17 cellular contexts compared by ENCODE assay signal in genomic region chr17:55303701-55304145, GRCh38. TPM values are rescaled to one million over a fixed set of nuclear protein-coding genes. Genes with fewer than 3 reads are reported as not detected.
A peak's percentile ranks its signal among the peaks of the same experiment; 100 is the strongest.
DNase-seq lines count a peak whose midpoint lies in the region; ATAC-seq, FAIRE-seq and TF ChIP-seq lines count a peak whose summit lies in the region.
"Had no signal": no experiment of that assay in that cellular context is flagged by ENCODE, and none has a peak within 500 bp of the region (broad histone marks: within the 10 kb centered on the region; RNA-seq: fewer than 3 reads in every experiment).

No MANE protein-coding gene starts in this region.

- TF ChIP-seq POLR2A in HepG2 (IDR thresholded peaks at IDR 0.05; ENCODE audit: insufficient read depth in 1 of 2, low read depth in 2 of 2, low read length in 2 of 2) (no peak; a peak in 2 of 4 replicates), right lobe of liver (IDR thresholded peaks at IDR 0.05) (no peak), esophagus squamous epithelium (IDR thresholded peaks at IDR 0.05) (no peak)

- no peak for DNase-seq in HepG2 (ENCODE audit: low spot score)
- no peak for DNase-seq in right lobe of liver
- DNase-seq in SK-N-SH: no peak
- no peak for DNase-seq in esophagus squamous epithelium (lab: John Stamatoyannopoulos, UW)
- DNase-seq in substantia nigra (lab: John Stamatoyannopoulos, UW): no peak
- no peak for DNase-seq in H4 (ENCODE audit: low spot score)
- DNase-seq in NCI-H2196 (lab: John Stamatoyannopoulos, UW; ENCODE audit: unreplicated experiment): no peak
- DNase-seq: DMS79; effector memory CD8-positive, alpha-beta T cell; left lung; stimulated activated CD4-positive, alpha-beta T cell treated with anti-CD3 and anti-CD28 coated beads, Interleukin-4, amount 100 ng/mL, for 1 hour; stimulated activated naive CD4-positive, alpha-beta T cell had no signal

- H3K9me3 ChIP-seq in HepG2 (ENCODE audit: low read length) (no peaks in the 10 kb centered on the region), right lobe of liver (no peaks in the 10 kb centered on the region), SK-N-SH (no peaks in the 10 kb centered on the region), esophagus squamous epithelium (no peaks in the 10 kb centered on the region), stomach smooth muscle (ENCODE audit: control insufficient read depth in 2 of 2, low read length in 2 of 2) (no peaks in the 10 kb centered on the region)
- H3K9me3 ChIP-seq: ascending aorta, left lung, vagina had no signal

- in situ Hi-C loops in HepG2 (cut with HindIII; ENCODE audit: extremely low pct_ligation_motif_present, low pct_unique_long_range_greater_than_20kb): no loop called here

- H3K27ac ChIP-seq in HepG2 (ENCODE audit: extremely low read length, insufficient read depth, low read length) (peak overlapping the region; percentile 86), right lobe of liver (peak overlapping the region in 1 of 3 donors; percentile 86), SK-N-SH (ENCODE audit: low read depth in 2 of 2, low read length in 1 of 2) (no peak overlapping the region), esophagus squamous epithelium (peak overlapping the region; percentile 6 to 63 (median 44)), stomach smooth muscle (ENCODE audit: low read length) (peak overlapping the region; percentile 46), substantia nigra (ENCODE audit: low read depth, low read length, poor library complexity, severe bottlenecking) (no peak overlapping the region)
- H3K27ac ChIP-seq: ascending aorta, left lung, vagina had no signal

- FAIRE-seq in HepG2 (lab: Jason Lieb, UNC): no peak
- FAIRE-seq: GM12891, H1 had no signal

- ATAC-seq in HepG2 (no peak), right lobe of liver (no peak)
- ATAC-seq: effector memory CD8-positive, alpha-beta T cell; left lung had no signal

- no peaks in the 10 kb centered on the region for H3K9me2 ChIP-seq in SK-N-SH

- no peak for TF ChIP-seq EP300 in HepG2 (IDR thresholded peaks at IDR 0.05; ENCODE audit: low read depth in 2 of 2, low read length in 2 of 2)
- no peak for TF ChIP-seq EP300 in HepG2 (CRISPR knock-in tag; IDR thresholded peaks at IDR 0.05; ENCODE audit: borderline replicate concordance)
- TF ChIP-seq EP300 in SK-N-SH (IDR thresholded peaks at IDR 0.05; ENCODE audit: borderline replicate concordance in 1 of 2, low read depth in 1 of 2, low read length in 1 of 2): no peak

- no peak overlapping the region for H2AFZ ChIP-seq in HepG2 (ENCODE audit: low read length)
- no peak overlapping the region for H2AFZ ChIP-seq in SK-N-SH (ENCODE audit: low read depth)

- CTCF ChIA-PET in HepG2 (lab: Yijun Ruan, JAX; ENCODE audit: low intra/inter-chr PET ratio, low total read pairs): no interaction called here
- CTCF ChIA-PET in SK-N-SH (lab: Yijun Ruan, JAX): interaction anchor here (0.6 to 4.5 kb wide), 15 partner anchors 10 to 415 kb away, joined by 3 to 22 read pairs (median 4); no protein-coding TSS in a partner anchor

- peaks cover 55% of the 10 kb centered on the region for H4K20me1 ChIP-seq in HepG2 (ENCODE audit: insufficient read depth, low read length)
- no peaks in the 10 kb centered on the region for H4K20me1 ChIP-seq in SK-N-SH (ENCODE audit: insufficient read depth)

- H3K4me1 ChIP-seq in HepG2 (ENCODE audit: insufficient read depth, low read length) (peaks cover 100% of the 10 kb centered on the region), right lobe of liver (peaks cover 0 to 69% (median 25%) of the 10 kb centered on the region in 4 donors), SK-N-SH (ENCODE audit: control insufficient read depth in 1 of 2, insufficient read depth in 2 of 2, low read depth in 1 of 2, low read length in 1 of 2) (no peaks in the 10 kb centered on the region; a peak in 1 of 4 replicates), esophagus squamous epithelium (peaks cover 10 to 64% (median 36%) of the 10 kb centered on the region in 3 donors), stomach smooth muscle (ENCODE audit: control insufficient read depth, insufficient read depth, low read length) (peaks cover 48% of the 10 kb centered on the region)
- H3K4me1 ChIP-seq: ascending aorta, left lung, vagina had no signal

- H3K36me3 ChIP-seq in HepG2 (replicated peaks in 1 of 2; ENCODE audit: control insufficient read depth in 1 of 2, insufficient read depth in 2 of 2, low read length in 2 of 2) (peaks cover 20 to 66% of the 10 kb centered on the region in 2 experiments), right lobe of liver (no peaks in the 10 kb centered on the region), SK-N-SH (replicated peaks in 1 of 2; ENCODE audit: control insufficient read depth in 1 of 2, insufficient read depth in 2 of 2, low read length in 1 of 2) (no peaks in the 10 kb centered on the region), esophagus squamous epithelium (peaks cover 0 to 19% (median 0%) of the 10 kb centered on the region in 3 donors), stomach smooth muscle (ENCODE audit: control insufficient read depth in 2 of 2, insufficient read depth in 2 of 2, low read length in 2 of 2) (peaks cover 0 to 11% of the 10 kb centered on the region in 2 donors)
- H3K36me3 ChIP-seq: ascending aorta, left lung, vagina had no signal

- H3K4me2 ChIP-seq in HepG2 (ENCODE audit: low read depth, low read length) (peak overlapping the region; percentile 51), SK-N-SH (no peak overlapping the region)

- 89% methylated on average over 7 of the region's 7 CpGs for WGBS in HepG2 (ENCODE audit: low lambda C conversion rate)
- 70% methylated on average over 5 of the region's 7 CpGs for WGBS in right lobe of liver (ENCODE audit: insufficient coverage, low coverage, low lambda C conversion rate, missing lambda C conversion rate)
- WGBS in SK-N-SH (ENCODE audit: low lambda C conversion rate): 58% methylated on average over 7 of the region's 7 CpGs
- whole genome bisulfite sequencing in esophagus squamous epithelium, 2 donors: 23 to 51% methylated on average over 7 of the region's 7 CpGs

- H3K27me3 ChIP-seq in HepG2 (ENCODE audit: control insufficient read depth in 1 of 2, insufficient read depth in 2 of 2, low read length in 2 of 2): no peaks in the 10 kb centered on the region
- no peaks in the 10 kb centered on the region for H3K27me3 ChIP-seq in right lobe of liver
- H3K27me3 ChIP-seq in SK-N-SH (ENCODE audit: insufficient read depth): no peaks in the 10 kb centered on the region
- no peaks in the 10 kb centered on the region for H3K27me3 ChIP-seq in esophagus squamous epithelium
- H3K27me3 ChIP-seq in stomach smooth muscle (ENCODE audit: control insufficient read depth in 1 of 2, insufficient read depth in 2 of 2, low read length in 2 of 2): no peaks in the 10 kb centered on the region
- H3K27me3 ChIP-seq: ascending aorta, left lung, vagina had no signal

- H3K4me3 ChIP-seq in HepG2 (replicated peaks in 1 of 3; ENCODE audit: insufficient read depth in 1 of 3, low read depth in 2 of 3, low read length in 3 of 3) (no peak overlapping the region; a peak in 1 of 6 replicates), right lobe of liver (no peak overlapping the region), SK-N-SH (ENCODE audit: low read depth in 2 of 2, low read length in 1 of 2) (no peak overlapping the region), esophagus squamous epithelium (no peak overlapping the region), stomach smooth muscle (ENCODE audit: low read length in 2 of 2) (no peak overlapping the region)
- H3K4me3 ChIP-seq: ascending aorta, left lung, vagina had no signal

- no TSS peak for BruUV-seq in HepG2 (replicated peaks; lab: Mats Ljungman, UMichigan)

- intact Hi-C loops in HepG2 (cut with micrococcal nuclease; ENCODE audit: unreplicated experiment) (loop anchor here (2.0 kb wide), 2 partner anchors 37 to 65 kb away; no protein-coding TSS in a partner anchor), right lobe of liver (cut with DNase I) (no loop called here), esophagus squamous epithelium (cut with DNase I) (no loop called here)

- TF ChIP-seq RAD21 in HepG2 (CRISPR knock-in tag; IDR thresholded peaks at IDR 0.05) (no peak), SK-N-SH (IDR thresholded peaks at IDR 0.05; ENCODE audit: low read length) (0 out of 2 replicates have a peak, but pooled peaks have one; percentile 7)

- no peaks in the 10 kb centered on the region for H3F3A ChIP-seq in SK-N-SH (replicated peaks; ENCODE audit: insufficient read depth)

- H3K9ac ChIP-seq in HepG2 (ENCODE audit: insufficient read depth, low read depth, low read length) (peak overlapping the region; percentile 61; the same call in 1 of the 2 replicates), SK-N-SH (no peak overlapping the region), stomach smooth muscle (ENCODE audit: low read length in 2 of 2) (no peak overlapping the region)

- peak; percentile 4; the same call in 1 of the 2 replicates for TF ChIP-seq CTCF in HepG2 (CRISPR knock-in tag; IDR thresholded peaks at IDR 0.05)
- TF ChIP-seq CTCF in right lobe of liver (IDR thresholded peaks at IDR 0.05): no peak
- TF ChIP-seq CTCF in SK-N-SH (IDR thresholded peaks at IDR 0.05): peak; percentile 38
- TF ChIP-seq CTCF in esophagus squamous epithelium (IDR thresholded peaks at IDR 0.05): peak in 1 of 6 experiments; percentile 10

- peaks cover 97% of the 10 kb centered on the region for H3K79me2 ChIP-seq in HepG2 (ENCODE audit: insufficient read depth, low read length)
- no peaks in the 10 kb centered on the region for H3K79me2 ChIP-seq in SK-N-SH (ENCODE audit: insufficient read depth)

- POLR2A ChIA-PET in HepG2 (lab: Yijun Ruan, JAX): interaction anchor here (0.7 to 5.9 kb wide), 11 partner anchors 11 to 1610 kb away, joined by 3 to 119 read pairs (median 5); partner anchors contain the start of gene TRIM25
- POLR2A ChIA-PET in SK-N-SH (lab: Yijun Ruan, JAX): no interaction called here

RNA-seq across cellular contexts. Expression of gene HLF, which starts 39.0 kb away (rescaled TPM):
- total RNA-seq in HepG2 (2016; rRNA removed; fragmentation: Illumina TruSeq; extraction: Trizol) (197 and 202 TPM in 2 replicates), right lobe of liver (10 to 100 TPM; 16.4 to 96.9 (median 42.6) TPM), esophagus squamous epithelium (10 to 100 TPM in 3 of 4 donors, 1 to 10 TPM in 1; 7.7 to 55.1 (median 22.8) TPM)
- 34.5 and 39.5 TPM in 2 replicates for total RNA-seq in HepG2 (2016; cell fraction: cytosol; rRNA removed; fragmentation: Illumina TruSeq; extraction: Trizol; ENCODE audit: low read depth)
- 175 and 198 TPM in 2 replicates for total RNA-seq in HepG2 (2016; cell fraction: insoluble cytoplasmic fraction; rRNA removed; fragmentation: Illumina TruSeq; extraction: Trizol)
- total RNA-seq in HepG2 (2016; cell fraction: membrane; rRNA removed; fragmentation: Illumina TruSeq; extraction: Trizol): 156 and 157 TPM in 2 replicates
- 187 and 216 TPM in 2 replicates for total RNA-seq in HepG2 (2016; cell fraction: nucleus; rRNA removed; fragmentation: Illumina TruSeq; extraction: Trizol)
- polyA plus RNA-seq in HepG2 (2011; rRNA removed) (346 and 353 TPM in 2 replicates), SK-N-SH (2012; rRNA removed) (0.03 and 0.21 TPM in 2 replicates)
- 266 and 275 TPM in 2 replicates for polyA plus RNA-seq in HepG2 (2011; cell fraction: cytosol; rRNA removed)
- polyA plus RNA-seq in HepG2 (2011; cell fraction: nucleus; rRNA removed): 442 and 465 TPM in 2 replicates
- 217 and 233 TPM in 2 replicates for polyA plus RNA-seq in HepG2 (2012)
- polyA plus RNA-seq in HepG2 (2016; cell fraction: cytosol; fragmentation: Illumina TruSeq; extraction: Trizol; ENCODE audit: low read depth): 21.4 and 26.2 TPM in 2 replicates
- polyA plus RNA-seq in HepG2 (2016; cell fraction: insoluble cytoplasmic fraction; fragmentation: Illumina TruSeq; extraction: Trizol; ENCODE audit: low read depth): 217 and 237 TPM in 2 replicates
- 106 and 107 TPM in 2 replicates for polyA plus RNA-seq in HepG2 (2016; cell fraction: membrane; fragmentation: Illumina TruSeq; extraction: Trizol; ENCODE audit: low read depth)
- 258 and 265 TPM in 2 replicates for polyA plus RNA-seq in HepG2 (2016; cell fraction: nucleus; fragmentation: Illumina TruSeq; extraction: Trizol; ENCODE audit: insufficient read depth, low read depth)
- polyA minus RNA-seq in HepG2 (2011; rRNA and poly(A)+ RNA removed; ENCODE audit: low replicate concordance): 1.0 and 1,188 TPM in 2 replicates
- 240 and 275 TPM in 2 replicates for polyA minus RNA-seq in HepG2 (2011; cell fraction: cytosol; rRNA and poly(A)+ RNA removed)
- 508 and 622 TPM in 2 replicates for polyA minus RNA-seq in HepG2 (2011; cell fraction: nucleus; rRNA and poly(A)+ RNA removed)
- polyA plus RNA-seq in SK-N-SH (2012; cell fraction: cytosol; rRNA removed): 0.08 and 0.18 TPM in 2 replicates
- polyA plus RNA-seq in SK-N-SH (2012; cell fraction: nucleus; rRNA removed): 0.21 and 0.22 TPM in 2 replicates
- 0.53 and 0.68 TPM in 2 replicates for total RNA-seq in H4 (2014; rRNA removed; shearing (Covaris generic))

Comparison
In these comparisons a context has a peak if more than half of its experiments do, and no peak if none do; other contexts are left out.
1. CTCF ChIP-seq: peak in HepG2 (single experiment) and SK-N-SH (single experiment); none in right lobe of liver (0 of 4).
2. H3K27ac ChIP-seq: peak in HepG2 (single experiment), esophagus squamous epithelium (4 of 4) and stomach smooth muscle (single experiment); none in SK-N-SH (0 of 2) and substantia nigra (single experiment).
3. Of the 25 proteins assayed by ChIP-seq in both HepG2 and SK-N-SH: peak only in HepG2: ZBTB33; only in SK-N-SH: RAD21; in both: CTCF; in neither: 22.